Comparison of ENCODE assay signal across 24 cellular contexts in the genomic region with DNA sequence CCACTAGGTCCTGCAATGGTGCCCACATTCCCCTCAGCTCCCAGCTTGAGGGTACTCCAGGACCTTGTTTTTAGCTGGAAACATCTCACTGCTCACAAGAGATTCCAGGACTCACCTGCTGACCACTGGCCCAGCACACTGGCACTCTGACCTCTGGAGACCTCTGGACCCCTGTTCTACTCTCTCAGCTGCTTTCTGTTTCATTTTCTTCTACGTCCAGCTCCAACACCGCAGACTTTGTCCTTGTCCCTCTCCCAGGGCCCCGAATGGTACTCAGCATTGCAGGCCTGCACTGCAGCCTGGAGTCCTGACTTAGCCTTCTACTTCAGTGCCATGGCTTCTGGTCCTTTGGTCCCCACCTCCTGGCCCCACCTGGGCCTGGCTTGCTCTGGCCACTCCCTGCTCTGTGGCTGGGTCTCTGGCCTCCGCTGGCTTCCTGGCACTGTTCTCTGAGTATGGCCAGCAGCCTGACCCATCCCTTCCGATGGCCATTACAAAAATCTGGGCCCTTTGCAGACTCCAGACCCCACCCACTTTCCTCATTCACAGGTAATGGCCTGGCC. TPM values are rescaled to one million over a fixed set of nuclear protein-coding genes. Genes with fewer than 3 reads are reported as not detected.
"Had no signal": no experiment of that assay in that cellular context is flagged by ENCODE, and none has a peak within 500 bp of the region (broad histone marks: within the 10 kb centered on the region; RNA-seq: fewer than 3 reads in every experiment).

No MANE protein-coding gene starts in this region.

- H3K36me3 Mint-ChIP-seq: activated naive CD8-positive, alpha-beta T cell treated with anti-CD3 and anti-CD28 coated beads, Interleukin-2, amount 10 ng/mL, durations not matched to agents 7 days and 5 days; naive thymus-derived CD8-positive, alpha-beta T cell; T-cell had no signal

- H3K9me3 ChIP-seq: gastrocnemius medialis, heart left ventricle, neutrophil, suprapubic skin, transverse colon, vagina had no signal

- FAIRE-seq: colon had no signal

- H3K27ac Mint-ChIP-seq: activated CD4-positive, alpha-beta T cell treated with anti-CD3 and anti-CD28 coated beads, Interleukin-2, amount 10 ng/mL, durations not matched to agents 24 days and 14 days; activated CD8-positive, alpha-beta T cell treated with anti-CD3 and anti-CD28 coated beads for 36 hours; activated naive CD8-positive, alpha-beta T cell treated with anti-CD3 and anti-CD28 coated beads, Interleukin-2, amount 10 ng/mL, durations not matched to agents 7 days and 5 days; activated T-helper 17 cell treated with anti-CD3 and anti-CD28 coated beads, Interleukin-2, amount 50 U/mL, for 72 hours; brain; stimulated activated naive CD8-positive, alpha-beta T cell treated with anti-CD3 and anti-CD28 coated beads, Interleukin-15, Interleukin-2, amounts not matched to agents 100 ng/mL and 50 ng/mL, for 24 hours; T-cell had no signal

- H3K4me3 Mint-ChIP-seq: activated CD4-positive, alpha-beta T cell treated with anti-CD3 and anti-CD28 coated beads, Interleukin-2, amount 10 ng/mL, durations not matched to agents 24 days and 14 days; activated CD8-positive, alpha-beta T cell treated with anti-CD3 and anti-CD28 coated beads for 36 hours; activated naive CD8-positive, alpha-beta T cell treated with anti-CD3 and anti-CD28 coated beads, Interleukin-2, amount 10 ng/mL, durations not matched to agents 7 days and 5 days; activated T-helper 17 cell treated with anti-CD3 and anti-CD28 coated beads, Interleukin-2, amount 50 U/mL, for 72 hours; brain; naive thymus-derived CD8-positive, alpha-beta T cell; stimulated activated naive CD8-positive, alpha-beta T cell treated with anti-CD3 and anti-CD28 coated beads, Interleukin-15, Interleukin-2, amounts not matched to agents 100 ng/mL and 50 ng/mL, for 24 hours; T-cell had no signal

- H3K27me3 Mint-ChIP-seq: activated CD8-positive, alpha-beta T cell treated with anti-CD3 and anti-CD28 coated beads for 36 hours; brain; stimulated activated naive CD8-positive, alpha-beta T cell treated with anti-CD3 and anti-CD28 coated beads, Interleukin-15, Interleukin-2, amounts not matched to agents 100 ng/mL and 50 ng/mL, for 24 hours had no signal

- ATAC-seq: activated CD8-positive, alpha-beta T cell treated with anti-CD3 and anti-CD28 coated beads for 36 hours; activated T-helper 17 cell treated with anti-CD3 and anti-CD28 coated beads, Interleukin-2, amount 50 U/mL, for 72 hours; esophagus mucosa; gastrocnemius medialis; heart left ventricle; naive thymus-derived CD8-positive, alpha-beta T cell had no signal

- H3K79me2 ChIP-seq: parathyroid adenoma had no signal

- H2AFZ ChIP-seq: parathyroid adenoma had no signal

- H3K4me1 ChIP-seq: heart left ventricle, parathyroid adenoma, suprapubic skin, transverse colon, vagina had no signal

- H3K27me3 ChIP-seq: gastrocnemius medialis, heart left ventricle, neutrophil, suprapubic skin, transverse colon, vagina had no signal

- H3K9ac ChIP-seq: parathyroid adenoma had no signal

- H3K36me3 ChIP-seq: gastrocnemius medialis, transverse colon, vagina had no signal

- DNase-seq: activated CD4-positive, alpha-beta T cell treated with anti-CD3 and anti-CD28 coated beads, Interleukin-2, amount 10 ng/mL, durations not matched to agents 24 days and 14 days; activated CD8-positive, alpha-beta T cell treated with anti-CD3 and anti-CD28 coated beads for 36 hours; activated naive CD4-positive, alpha-beta T cell treated with Interleukin-2 at 50 U/mL for 16 hours; activated naive CD8-positive, alpha-beta T cell treated with anti-CD3 and anti-CD28 coated beads, Interleukin-2, amount 10 ng/mL, durations not matched to agents 7 days and 5 days; activated T-cell treated with anti-CD3 and anti-CD28 coated beads, Interleukin-2, amount 50 U/mL, for 1 hour; central memory CD4-positive, alpha-beta T cell; gastrocnemius medialis; heart left ventricle; kidney glomerular epithelial cell; mesenchymal stem cell; naive thymus-derived CD8-positive, alpha-beta T cell; stimulated activated CD4-positive, alpha-beta T cell treated with anti-CD3 and anti-CD28 coated beads, Interleukin-12 subunit alpha, Interleukin-12 subunit beta, amount 100 ng/mL, for 4 hours; T-cell; T-helper 9 cell; transverse colon had no signal

- H3K9me3 Mint-ChIP-seq: activated CD4-positive, alpha-beta T cell treated with anti-CD3 and anti-CD28 coated beads, Interleukin-2, amount 10 ng/mL, durations not matched to agents 24 days and 14 days; activated CD8-positive, alpha-beta T cell treated with anti-CD3 and anti-CD28 coated beads for 36 hours; activated naive CD8-positive, alpha-beta T cell treated with anti-CD3 and anti-CD28 coated beads, Interleukin-2, amount 10 ng/mL, durations not matched to agents 7 days and 5 days; naive thymus-derived CD8-positive, alpha-beta T cell; stimulated activated naive CD8-positive, alpha-beta T cell treated with anti-CD3 and anti-CD28 coated beads, Interleukin-15, Interleukin-2, amounts not matched to agents 100 ng/mL and 50 ng/mL, for 24 hours had no signal

- H3K4me1 Mint-ChIP-seq: activated CD4-positive, alpha-beta T cell treated with anti-CD3 and anti-CD28 coated beads, Interleukin-2, amount 10 ng/mL, durations not matched to agents 24 days and 14 days; activated T-helper 17 cell treated with anti-CD3 and anti-CD28 coated beads, Interleukin-2, amount 50 U/mL, for 72 hours had no signal

- H3K27ac ChIP-seq: gastrocnemius medialis, heart left ventricle, neutrophil, parathyroid adenoma, suprapubic skin, transverse colon, vagina had no signal

- H3K4me3 ChIP-seq: gastrocnemius medialis, heart left ventricle, suprapubic skin, transverse colon, vagina had no signal

RNA-seq across cellular contexts. Expression of a gene that starts 27.9 kb away (rescaled TPM):
- total RNA-seq: activated CD4-positive, alpha-beta T cell treated with anti-CD3 and anti-CD28 coated beads, Interleukin-2, amount 10 ng/mL, durations not matched to agents 24 days and 14 days; activated CD8-positive, alpha-beta T cell treated with anti-CD3 and anti-CD28 coated beads for 36 hours; activated naive CD8-positive, alpha-beta T cell treated with anti-CD3 and anti-CD28 coated beads, Interleukin-2, amount 10 ng/mL, durations not matched to agents 7 days and 5 days; activated T-helper 17 cell treated with anti-CD3 and anti-CD28 coated beads, Interleukin-2, amount 50 U/mL, for 72 hours; esophagus mucosa; naive thymus-derived CD8-positive, alpha-beta T cell; T-cell had no signal
- polyA plus RNA-seq: naive thymus-derived CD8-positive, alpha-beta T cell had no signal
